18 cellular contexts compared by ENCODE assay signal in the genomic region with DNA sequence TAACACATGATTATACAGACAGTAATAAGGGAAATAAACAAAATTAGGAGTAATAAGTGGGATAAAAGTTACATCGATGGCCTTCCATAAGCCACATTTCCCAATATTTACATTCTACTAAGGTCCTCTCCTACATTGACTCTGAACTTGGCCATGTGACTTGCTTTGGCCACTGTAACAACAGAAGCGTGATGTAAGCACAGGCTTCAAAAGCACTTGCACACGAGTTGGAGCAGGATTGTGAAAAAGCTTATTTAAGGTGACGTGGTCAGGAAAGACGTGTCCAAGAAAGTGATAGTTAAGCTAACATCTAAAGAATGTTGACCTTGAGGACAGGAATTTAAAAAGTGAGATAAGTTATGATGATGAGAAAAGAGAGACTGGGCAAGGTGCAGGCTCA. TPM values are rescaled to one million over a fixed set of nuclear protein-coding genes. Genes with fewer than 3 reads are reported as not detected.
A peak's percentile ranks its signal among the peaks of the same experiment; 100 is the strongest.
DNase-seq lines count a peak whose midpoint lies in the region; ATAC-seq and TF ChIP-seq lines count a peak whose summit lies in the region.
"Had no signal": no experiment of that assay in that cellular context is flagged by ENCODE, and none has a peak within 500 bp of the region (broad histone marks: within the 10 kb centered on the region; RNA-seq: fewer than 3 reads in every experiment).

No MANE protein-coding gene starts in this region.

- H3K36me3 Mint-ChIP-seq in CD8-positive, alpha-beta memory T cell = no peaks in the 10 kb centered on the region
- H3K36me3 Mint-ChIP-seq in stimulated activated memory B cell treated with anti-CD40 and anti-IgM and Interleukin-4, amounts not matched to agents 10 μg/mL and 1 μg/mL and 100 μg/mL, for 72 hours = no peaks in the 10 kb centered on the region
- H3K36me3 Mint-ChIP-seq: CD4-positive, CD25-positive, alpha-beta regulatory T cell; IgD-negative memory B cell had no signal

- no peak overlapping the region for H2AFZ ChIP-seq in GM23248

- H3K9ac ChIP-seq in colonic mucosa (ENCODE audit: low read depth in 2 of 2, low read length in 2 of 2) (no peak overlapping the region), GM23248 (no peak overlapping the region)

- no peaks in the 10 kb centered on the region for H4K20me1 ChIP-seq in GM23248 (ENCODE audit: insufficient read depth)

- peak overlapping the region in 6 of 8 donors; percentile 18 to 89 (median 50) for H3K27ac Mint-ChIP-seq in CD8-positive, alpha-beta memory T cell
- H3K27ac Mint-ChIP-seq in stimulated activated memory B cell treated with anti-CD40 and anti-IgM and Interleukin-4, amounts not matched to agents 10 μg/mL and 1 μg/mL and 100 μg/mL, for 72 hours = peak overlapping the region; percentile 10

- no peaks in the 10 kb centered on the region for H3K36me3 ChIP-seq in CD8-positive, alpha-beta memory T cell (ENCODE audit: insufficient read depth, low read length)
- H3K36me3 ChIP-seq in colonic mucosa (no peaks in the 10 kb centered on the region), right lobe of liver (no peaks in the 10 kb centered on the region), ascending aorta (no peaks in the 10 kb centered on the region), lower lobe of right lung (no peaks in the 10 kb centered on the region), GM23248 (ENCODE audit: low read depth) (no peaks in the 10 kb centered on the region)
- H3K36me3 ChIP-seq: Peyer's patch had no signal

- no peaks in the 10 kb centered on the region for H3F3A ChIP-seq in GM23248 (ENCODE audit: insufficient read depth)

- no peak for TF ChIP-seq POLR2A in right lobe of liver (IDR thresholded peaks at IDR 0.05)

- H3K9me2 ChIP-seq in GM23248 (ENCODE audit: insufficient read depth) = no peaks in the 10 kb centered on the region

- TF ChIP-seq CTCF in colonic mucosa (IDR thresholded peaks at IDR 0.05) = no peak
- TF ChIP-seq CTCF in right lobe of liver (IDR thresholded peaks at IDR 0.05) = no peak
- TF ChIP-seq CTCF in ascending aorta (IDR thresholded peaks at IDR 0.05) = no peak
- no peak for TF ChIP-seq CTCF in lower lobe of right lung (IDR thresholded peaks at IDR 0.05)

- H3K4me1 Mint-ChIP-seq in CD8-positive, alpha-beta memory T cell = peaks cover 34 to 59% (median 39%) of the 10 kb centered on the region in 3 donors
- peaks cover 21% of the 10 kb centered on the region for H3K4me1 Mint-ChIP-seq in stimulated activated memory B cell treated with anti-CD40 and anti-IgM and Interleukin-4, amounts not matched to agents 10 μg/mL and 1 μg/mL and 100 μg/mL, for 72 hours

- WGBS in right lobe of liver (ENCODE audit: insufficient coverage, low coverage, low lambda C conversion rate, missing lambda C conversion rate) = 33% methylated on average over 5 of the region's 5 CpGs
- 81 to 82% methylated on average over 5 of the region's 5 CpGs for WGBS in GM23248 (ENCODE audit: low coverage in 1 of 2, low lambda C conversion rate in 2 of 2, missing lambda C conversion rate in 2 of 2), 2 experiments

- ATAC-seq in right lobe of liver (peak in 3 of 4 donors; percentile 57 to 71 (median 69)), HG03280 (IDR thresholded peaks at IDR 0.05; ENCODE audit: unreplicated experiment) (no peak), lower lobe of right lung (no peak)
- ATAC-seq in stimulated activated memory B cell treated with anti-CD40 and anti-IgM and Interleukin-4, amounts not matched to agents 10 μg/mL and 1 μg/mL and 100 μg/mL, for 72 hours = no peak
- ATAC-seq: HCT116 had no signal

- H3K9me3 Mint-ChIP-seq in CD8-positive, alpha-beta memory T cell = no peaks in the 10 kb centered on the region
- H3K9me3 Mint-ChIP-seq in stimulated activated memory B cell treated with anti-CD40 and anti-IgM and Interleukin-4, amounts not matched to agents 10 μg/mL and 1 μg/mL and 100 μg/mL, for 72 hours = no peaks in the 10 kb centered on the region
- H3K9me3 Mint-ChIP-seq: CD4-positive, CD25-positive, alpha-beta regulatory T cell; IgD-negative memory B cell had no signal

- no peaks in the 10 kb centered on the region for H3K27me3 ChIP-seq in CD8-positive, alpha-beta memory T cell (ENCODE audit: insufficient read depth, low read length, poor library complexity, severe bottlenecking)
- H3K27me3 ChIP-seq in colonic mucosa (no peaks in the 10 kb centered on the region), right lobe of liver (no peaks in the 10 kb centered on the region), ascending aorta (no peaks in the 10 kb centered on the region), lower lobe of right lung (ENCODE audit: low read depth) (no peaks in the 10 kb centered on the region), GM23248 (replicated peaks; ENCODE audit: insufficient read depth) (no peaks in the 10 kb centered on the region)
- H3K27me3 ChIP-seq: Peyer's patch had no signal

- in situ Hi-C loops in GM23248 (cut with MboI) = loop anchor here (10.0 to 25.0 kb wide), 2 partner anchors 173 to 491 kb away; no protein-coding TSS in a partner anchor

- no peaks in the 10 kb centered on the region for H3K79me2 ChIP-seq in GM23248 (ENCODE audit: insufficient read depth)

- H3K4me2 ChIP-seq in GM23248 (ENCODE audit: unreplicated experiment) = no peak overlapping the region

- intact Hi-C loops in colonic mucosa (cut with DNase I) (no loop called here), right lobe of liver (cut with DNase I) (no loop called here), ascending aorta (cut with DNase I) (no loop called here), lower lobe of right lung (cut with DNase I) (no loop called here)

- H3K27ac ChIP-seq in CD8-positive, alpha-beta memory T cell (ENCODE audit: low read depth, low read length) = no peak overlapping the region
- H3K27ac ChIP-seq in colonic mucosa = no peak overlapping the region
- no peak overlapping the region for H3K27ac ChIP-seq in right lobe of liver
- no peak overlapping the region for H3K27ac ChIP-seq in ascending aorta
- H3K27ac ChIP-seq in lower lobe of right lung = no peak overlapping the region
- no peak overlapping the region for H3K27ac ChIP-seq in GM23248
- H3K27ac ChIP-seq: Peyer's patch had no signal

- H3K4me3 ChIP-seq in CD8-positive, alpha-beta memory T cell (ENCODE audit: low read length) = no peak overlapping the region
- no peak overlapping the region for H3K4me3 ChIP-seq in colonic mucosa
- no peak overlapping the region for H3K4me3 ChIP-seq in right lobe of liver
- H3K4me3 ChIP-seq in ascending aorta = no peak overlapping the region
- H3K4me3 ChIP-seq in lower lobe of right lung = no peak overlapping the region
- H3K4me3 ChIP-seq in GM23248 = no peak overlapping the region
- H3K4me3 ChIP-seq: Peyer's patch had no signal

- no peak for DNase-seq in CD8-positive, alpha-beta memory T cell
- DNase-seq in colonic mucosa (peak; percentile 6), right lobe of liver (no peak), ascending aorta (ENCODE audit: low spot score in 2 of 2) (no peak), lower lobe of right lung (no peak), GM23248 (no peak)
- DNase-seq: CD4-positive, CD25-positive, alpha-beta regulatory T cell; GOT3; Karpas-422; NCI-H1417; NCI-H187; NCI-H446; NCI-H526; Peyer's patch had no signal

- peaks cover 30% of the 10 kb centered on the region for H3K4me1 ChIP-seq in CD8-positive, alpha-beta memory T cell (ENCODE audit: insufficient read depth, low read length)
- H3K4me1 ChIP-seq in colonic mucosa = no peaks in the 10 kb centered on the region
- no peaks in the 10 kb centered on the region for H3K4me1 ChIP-seq in right lobe of liver
- H3K4me1 ChIP-seq in ascending aorta = no peaks in the 10 kb centered on the region
- H3K4me1 ChIP-seq in lower lobe of right lung = no peaks in the 10 kb centered on the region
- H3K4me1 ChIP-seq in GM23248 (ENCODE audit: insufficient read depth) = no peaks in the 10 kb centered on the region
- H3K4me1 ChIP-seq: Peyer's patch had no signal

- H3K9me3 ChIP-seq in CD8-positive, alpha-beta memory T cell (ENCODE audit: low read length) = no peaks in the 10 kb centered on the region
- H3K9me3 ChIP-seq in colonic mucosa = no peaks in the 10 kb centered on the region
- H3K9me3 ChIP-seq in right lobe of liver = no peaks in the 10 kb centered on the region
- H3K9me3 ChIP-seq in ascending aorta = no peaks in the 10 kb centered on the region
- H3K9me3 ChIP-seq in lower lobe of right lung = no peaks in the 10 kb centered on the region
- H3K9me3 ChIP-seq in GM23248 (ENCODE audit: low read depth) = no peaks in the 10 kb centered on the region
- H3K9me3 ChIP-seq: Peyer's patch had no signal

- CTCF ChIA-PET in CD8-positive, alpha-beta memory T cell (lab: Charles Lee) = interaction anchor here (0.8 to 8.3 kb wide), 6 partner anchors 10 to 247 kb away, joined by 3 to 95 read pairs (median 24); a partner anchor contains a TSS

- H3K4me3 Mint-ChIP-seq in CD8-positive, alpha-beta memory T cell = no peak overlapping the region
- H3K4me3 Mint-ChIP-seq in stimulated activated memory B cell treated with anti-CD40 and anti-IgM and Interleukin-4, amounts not matched to agents 10 μg/mL and 1 μg/mL and 100 μg/mL, for 72 hours = no peak overlapping the region
- H3K4me3 Mint-ChIP-seq: IgD-negative memory B cell had no signal

- POLR2A ChIA-PET in CD8-positive, alpha-beta memory T cell (lab: Charles Lee) = interaction anchor here (1.1 kb wide), 1 partner anchor 9 kb away, joined by 3 read pairs; a partner anchor contains a TSS

- no peaks in the 10 kb centered on the region for H3K27me3 Mint-ChIP-seq in CD8-positive, alpha-beta memory T cell
- no peaks in the 10 kb centered on the region for H3K27me3 Mint-ChIP-seq in stimulated activated memory B cell treated with anti-CD40 and anti-IgM and Interleukin-4, amounts not matched to agents 10 μg/mL and 1 μg/mL and 100 μg/mL, for 72 hours
- H3K27me3 Mint-ChIP-seq: CD4-positive, CD25-positive, alpha-beta regulatory T cell; IgD-negative memory B cell had no signal

RNA-seq across cellular contexts. Expression of a gene that starts 9.8 kb away (rescaled TPM):
- total RNA-seq in CD8-positive, alpha-beta memory T cell = 10 to 100 TPM; 74.1 to 75.5 TPM
- 8.8 TPM for polyA plus RNA-seq in CD8-positive, alpha-beta memory T cell
- total RNA-seq in colonic mucosa (100 to 1,000 TPM in 1 of 2 donors, 10 to 100 TPM in 1; 72.7 to 111 TPM), right lobe of liver (10 to 100 TPM; 40.9 to 92.8 (median 56.5) TPM), ascending aorta (34.4 TPM), lower lobe of right lung (152 TPM)
- 29.3 and 40.4 TPM in 2 replicates for total RNA-seq in GM23248 (2014; rRNA removed; shearing (Covaris generic))
- polyA plus RNA-seq in GM23248 (2016; fragmentation: Nextera tagmentation; extraction: Ambion mirVana) = 11.5 and 12.7 TPM in 2 replicates

Comparison
In these comparisons a context has a peak if more than half of its experiments do, and no peak if none do; other contexts are left out.
1. ATAC-seq: peak in right lobe of liver (3 of 4); none in stimulated activated memory B cell treated with anti-CD40 and anti-IgM and Interleukin-4, amounts not matched to agents 10 μg/mL and 1 μg/mL and 100 μg/mL, for 72 hours (single experiment), HG03280 (single experiment) and lower lobe of right lung (0 of 2).